14 cellular contexts compared by ENCODE assay signal in genomic region chr11:13262096-13262495, GRCh38. TPM values are rescaled to one million over a fixed set of nuclear protein-coding genes. Genes with fewer than 3 reads are reported as not detected.
A peak's percentile ranks its signal among the peaks of the same experiment; 100 is the strongest.
DNase-seq lines count a peak whose midpoint lies in the region; ATAC-seq and TF ChIP-seq lines count a peak whose summit lies in the region.
"Had no signal": no experiment of that assay in that cellular context is flagged by ENCODE, and none has a peak within 500 bp of the region (broad histone marks: within the 10 kb centered on the region; RNA-seq: fewer than 3 reads in every experiment).

No MANE protein-coding gene starts in this region.

- H3K36me3 ChIP-seq in gastrocnemius medialis: no peaks in the 10 kb centered on the region
- no peaks in the 10 kb centered on the region for H3K36me3 ChIP-seq in body of pancreas (replicated peaks in 1 of 2; ENCODE audit: insufficient read depth in 1 of 2, low read depth in 2 of 2)
- H3K36me3 ChIP-seq: neutrophil had no signal

- 61 to 72% methylated on average over 3 of the region's 3 CpGs for WGBS in body of pancreas, 2 donors

- H3K9me3 ChIP-seq in gastrocnemius medialis (no peaks in the 10 kb centered on the region), body of pancreas (no peaks in the 10 kb centered on the region)
- H3K9me3 ChIP-seq: neutrophil had no signal

- DNase-seq in EL (peak; percentile 3), SW480 (ENCODE audit: low spot score) (peak; percentile 35), fibroblast of mammary gland (ENCODE audit: low read depth) (peak; percentile 30), gastrocnemius medialis (no peak), NCI-H1694 (lab: John Stamatoyannopoulos, UW) (no peak), body of pancreas (no peak)
- DNase-seq in effector CD8-positive, alpha-beta T cell (lab: John Stamatoyannopoulos, UW): no peak
- DNase-seq in activated T-cell treated with anti-CD3 and anti-CD28 coated beads, Interleukin-2, amount 50 U/mL, for 1 hour: no peak
- DNase-seq: activated T-cell treated with anti-CD3 and anti-CD28 coated beads, Interleukin-2, amount 50 U/mL, for 4 hours; effector CD4-positive, alpha-beta T cell; KBM-7; NCI-H2029 treated with DMSO at 0.1 percent for 48 hours had no signal

- in situ Hi-C loops in gastrocnemius medialis (cut with MboI; ENCODE audit: low sequenced_read_pairs in 4 of 4): no loop called here

- H3K4me1 ChIP-seq in gastrocnemius medialis (peaks cover 21% of the 10 kb centered on the region in 2 donors), body of pancreas (no peaks in the 10 kb centered on the region)

- H3K27ac ChIP-seq in gastrocnemius medialis (peak overlapping the region; percentile 13 to 63 (median 58)), body of pancreas (no peak overlapping the region)
- H3K27ac ChIP-seq: neutrophil, VCaP had no signal

- TF ChIP-seq POLR2A in gastrocnemius medialis (IDR thresholded peaks at IDR 0.05) (no peak), body of pancreas (IDR thresholded peaks at IDR 0.05) (no peak)

- TF ChIP-seq CTCF in fibroblast of mammary gland (conservative IDR thresholded peaks at IDR 0.05; ENCODE audit: control insufficient read depth, insufficient read depth, low read depth, low read length) (no peak), gastrocnemius medialis (IDR thresholded peaks at IDR 0.05 in 4 of 5, conservative IDR thresholded peaks at IDR 0.05 in 1 of 5) (no peak), body of pancreas (IDR thresholded peaks at IDR 0.05) (no peak)

- H3K4me3 ChIP-seq in fibroblast of mammary gland (ENCODE audit: control insufficient read depth, low read depth, low read length) (no peak overlapping the region), gastrocnemius medialis (no peak overlapping the region), body of pancreas (no peak overlapping the region)

- ATAC-seq in gastrocnemius medialis: no peak
- ATAC-seq in body of pancreas: no peak
- ATAC-seq: activated T-cell treated with anti-CD3 and anti-CD28 coated beads, Interleukin-2, amount 50 U/mL, for 4 hours had no signal

- no peaks in the 10 kb centered on the region for H3K27me3 ChIP-seq in gastrocnemius medialis
- no peaks in the 10 kb centered on the region for H3K27me3 ChIP-seq in body of pancreas

- intact Hi-C loops in gastrocnemius medialis (cut with DNase I; ENCODE audit: low total_unique reads): no loop called here
- intact Hi-C loops in body of pancreas (cut with DNase I): no loop called here

RNA-seq across cellular contexts. Expression of gene BMAL1, which starts 15.5 kb away (rescaled TPM):
- total RNA-seq in gastrocnemius medialis (10 to 100 TPM; 27.7 to 81.8 (median 41.0) TPM), body of pancreas (10 to 100 TPM; 19.5 to 35.3 TPM)

Comparison
In these comparisons a context has a peak if more than half of its experiments do, and no peak if none do; other contexts are left out.
1. DNase-seq: peak in EL (single experiment), SW480 (single experiment) and fibroblast of mammary gland (single experiment); none in gastrocnemius medialis (0 of 2), effector CD8-positive, alpha-beta T cell (single experiment), NCI-H1694 (single experiment), body of pancreas (0 of 4) and activated T-cell treated with anti-CD3 and anti-CD28 coated beads, Interleukin-2, amount 50 U/mL, for 1 hour (single experiment).
2. H3K27ac ChIP-seq: peak in gastrocnemius medialis (4 of 4); none in body of pancreas (0 of 4).